ENCODE assay signal across 9 cellular contexts in the genomic region with DNA sequence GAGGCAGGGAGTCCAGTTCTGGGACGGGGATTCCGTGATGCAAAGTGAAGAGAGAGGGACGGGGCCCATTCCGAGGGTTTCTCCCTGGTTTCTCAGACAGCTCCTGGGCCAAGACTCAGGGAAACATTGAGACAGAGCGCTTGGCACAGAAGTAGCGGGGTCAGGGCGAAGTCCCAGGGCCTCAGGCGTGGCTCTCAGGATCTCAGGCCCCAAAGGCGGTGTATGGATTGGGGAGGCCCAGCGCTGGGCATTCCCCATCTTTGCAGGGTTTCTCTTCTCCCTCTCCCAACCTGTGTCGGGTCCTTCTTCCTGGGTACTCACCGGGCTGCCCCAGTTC. TPM values are rescaled to one million over a fixed set of nuclear protein-coding genes. Genes with fewer than 3 reads are reported as not detected.
DNase-seq lines count a peak whose midpoint lies in the region; ATAC-seq and TF ChIP-seq lines count a peak whose summit lies in the region.
"Had no signal": no experiment of that assay in that cellular context is flagged by ENCODE, and none has a peak within 500 bp of the region (broad histone marks: within the 10 kb centered on the region; RNA-seq: fewer than 3 reads in every experiment).

No MANE protein-coding gene starts in this region.

- POLR2A ChIA-PET in HCT116 (lab: Charles Lee): no interaction called here

- TF ChIP-seq RAD21 in HCT116 (IDR thresholded peaks at IDR 0.05; ENCODE audit: low read depth): no peak

- intact Hi-C loops in HCT116 (cut with micrococcal nuclease): no loop called here
- intact Hi-C loops in ascending aorta (cut with DNase I): loop anchor here (5.0 kb wide), 2 partner anchors 54 to 69 kb away; a partner anchor contains a TSS

- DNase-seq in HCT116 (ENCODE audit: low read depth, low spot score) (no peak), ascending aorta (ENCODE audit: low spot score in 2 of 2) (no peak), iPS-NIHi11 (ENCODE audit: low spot score) (peak; percentile 29), smooth muscle cell (lab: John Stamatoyannopoulos, UW; ENCODE audit: unreplicated experiment) (no peak), NOMO-1 treated with dmso at 0.1 percent for 144 hours (lab: John Stamatoyannopoulos, UW; ENCODE audit: unreplicated experiment) (no peak), NCI-H526 treated with DMSO at 0.1 percent for 48 hours (lab: John Stamatoyannopoulos, UW) (no peak)

- H3K4me1 ChIP-seq in HCT116 (ENCODE audit: control insufficient read depth in 1 of 2, insufficient read depth in 2 of 2, low read length in 2 of 2): peaks cover 13 to 29% of the 10 kb centered on the region in 2 experiments
- H3K4me1 ChIP-seq in ascending aorta: no peaks in the 10 kb centered on the region
- H3K4me1 ChIP-seq in smooth muscle cell (ENCODE audit: low read depth): no peaks in the 10 kb centered on the region

- no peak overlapping the region for H2AFZ ChIP-seq in HCT116 (ENCODE audit: low read depth, low read length, poor library complexity, severe bottlenecking)
- H2AFZ ChIP-seq in smooth muscle cell (ENCODE audit: low read depth): peak overlapping the region; percentile 93

- no peaks in the 10 kb centered on the region for H3K9me2 ChIP-seq in HCT116 (ENCODE audit: insufficient read depth)

- no peak overlapping the region for H3K4me3 ChIP-seq in HCT116 (replicated peaks in 1 of 2; ENCODE audit: low read depth in 1 of 2, low read length in 2 of 2)
- peak overlapping the region; percentile 67 to 69 for H3K4me3 ChIP-seq in ascending aorta
- peak overlapping the region; percentile 53 for H3K4me3 ChIP-seq in smooth muscle cell

- CTCF ChIA-PET in HCT116 (lab: Charles Lee): no interaction called here

- no peak overlapping the region for H3K27ac ChIP-seq in HCT116 (ENCODE audit: low read depth, low read length)
- no peak overlapping the region for H3K27ac ChIP-seq in ascending aorta
- peak overlapping the region; percentile 80 for H3K27ac ChIP-seq in smooth muscle cell (ENCODE audit: low read depth)

- H3K79me2 ChIP-seq in HCT116 (ENCODE audit: insufficient read depth, low read length): no peaks in the 10 kb centered on the region
- no peaks in the 10 kb centered on the region for H3K79me2 ChIP-seq in smooth muscle cell (ENCODE audit: low read depth)

- ATAC-seq in HCT116 (no peak), HG02759 (IDR thresholded peaks at IDR 0.05; ENCODE audit: unreplicated experiment) (no peak), GM21825 (IDR thresholded peaks at IDR 0.05; ENCODE audit: unreplicated experiment) (no peak)

- TF ChIP-seq POLR2A in HCT116 (IDR thresholded peaks at IDR 0.05; ENCODE audit: borderline replicate concordance, extremely low read depth, insufficient read depth, insufficient read length): no peak

- BruUV-seq in HCT116 (replicated peaks; lab: Mats Ljungman, UMichigan): no TSS peak

- H3K27me3 ChIP-seq in HCT116 (ENCODE audit: insufficient read depth, low read length) (no peaks in the 10 kb centered on the region), ascending aorta (no peaks in the 10 kb centered on the region), smooth muscle cell (ENCODE audit: low read depth) (peaks cover 47% of the 10 kb centered on the region)

- H3K4me2 ChIP-seq in HCT116 (ENCODE audit: low read length) (peak overlapping the region; percentile 49), smooth muscle cell (peak overlapping the region; percentile 87)

- H3K9ac ChIP-seq in HCT116 (ENCODE audit: low read length) (peak overlapping the region; percentile 36), smooth muscle cell (ENCODE audit: low read depth) (peak overlapping the region; percentile 38)

- no peaks in the 10 kb centered on the region for H3F3A ChIP-seq in smooth muscle cell (ENCODE audit: low read depth)

- H3K36me3 ChIP-seq in HCT116 (ENCODE audit: control insufficient read depth in 1 of 2, insufficient read depth in 2 of 2, low read length in 2 of 2) (no peaks in the 10 kb centered on the region), ascending aorta (no peaks in the 10 kb centered on the region), smooth muscle cell (ENCODE audit: low read depth) (no peaks in the 10 kb centered on the region)

- RAD21 ChIA-PET in HCT116 (lab: Charles Lee; ENCODE audit: low non-redundant PET in 1 of 2, low total read pairs in 2 of 2, uncharacterized antibody in 2 of 2, unreplicated experiment in 2 of 2): interaction anchor here in 1 of 2 experiments (0.5 kb wide), 1 partner anchor 45 kb away, joined by 3 read pairs; no protein-coding TSS in a partner anchor

- H4K20me1 ChIP-seq in HCT116 (ENCODE audit: insufficient read depth) (no peaks in the 10 kb centered on the region), smooth muscle cell (ENCODE audit: low read depth) (no peaks in the 10 kb centered on the region)

- WGBS in smooth muscle cell (ENCODE audit: low lambda C conversion rate): 59% methylated on average over 12 of the region's 12 CpGs

- no peak for TF ChIP-seq CTCF in HCT116 (IDR thresholded peaks at IDR 0.05 in 2 of 3, conservative IDR thresholded peaks at IDR 0.05 in 1 of 3; ENCODE audit: borderline replicate concordance in 1 of 3, insufficient read depth in 1 of 3, low read depth in 2 of 3, low read length in 2 of 3)
- TF ChIP-seq CTCF in ascending aorta (IDR thresholded peaks at IDR 0.05): no peak
- TF ChIP-seq CTCF in smooth muscle cell (IDR thresholded peaks at IDR 0.05; ENCODE audit: borderline replicate concordance, insufficient read depth, poor library complexity, severe bottlenecking): no peak

- no peaks in the 10 kb centered on the region for H3K9me3 ChIP-seq in HCT116 (ENCODE audit: control insufficient read depth in 1 of 2, insufficient read depth in 1 of 2, low read depth in 1 of 2, low read length in 2 of 2)
- no peaks in the 10 kb centered on the region for H3K9me3 ChIP-seq in ascending aorta
- no peaks in the 10 kb centered on the region for H3K9me3 ChIP-seq in smooth muscle cell (replicated peaks; ENCODE audit: low read depth)

TF ChIP-seq in HCT116, 20 proteins besides CTCF, POLR2A, EP300 and RAD21 (continues in another document):
- TF ChIP-seq ELF1 (IDR thresholded peaks at IDR 0.05; ENCODE audit: borderline replicate concordance, low read depth) (no peak), EZH2phosphoT487 (IDR thresholded peaks at IDR 0.05; ENCODE audit: borderline replicate concordance) (no peak), FOSL1 (IDR thresholded peaks at IDR 0.05; ENCODE audit: low read depth) (no peak), EZH2 (IDR thresholded peaks at IDR 0.05) (no peak), CBX3 (IDR thresholded peaks at IDR 0.05; ENCODE audit: low read depth) (no peak), SP1 (IDR thresholded peaks at IDR 0.05; ENCODE audit: low read depth) (no peak), EGR1 (IDR thresholded peaks at IDR 0.05; ENCODE audit: low read depth) (no peak), SIN3A (IDR thresholded peaks at IDR 0.05; ENCODE audit: low read depth) (no peak), ZFX (IDR thresholded peaks at IDR 0.05) (no peak), SRF (IDR thresholded peaks at IDR 0.05; ENCODE audit: low read depth) (no peak), ZNF274 (IDR thresholded peaks at IDR 0.05; ENCODE audit: low read depth, low read length) (no peak), TCF7L2 (IDR thresholded peaks at IDR 0.05; ENCODE audit: borderline replicate concordance, extremely low read depth, insufficient read depth, insufficient read length) (no peak), YY1 (IDR thresholded peaks at IDR 0.05; ENCODE audit: extremely low read depth, insufficient replicate concordance, low read depth, low read length) (no peak), POLR2AphosphoS5 (IDR thresholded peaks at IDR 0.05; ENCODE audit: low read depth, low read length) (no peak), JUND (IDR thresholded peaks at IDR 0.05) (no peak)
- TF ChIP-seq, protein P1, sequence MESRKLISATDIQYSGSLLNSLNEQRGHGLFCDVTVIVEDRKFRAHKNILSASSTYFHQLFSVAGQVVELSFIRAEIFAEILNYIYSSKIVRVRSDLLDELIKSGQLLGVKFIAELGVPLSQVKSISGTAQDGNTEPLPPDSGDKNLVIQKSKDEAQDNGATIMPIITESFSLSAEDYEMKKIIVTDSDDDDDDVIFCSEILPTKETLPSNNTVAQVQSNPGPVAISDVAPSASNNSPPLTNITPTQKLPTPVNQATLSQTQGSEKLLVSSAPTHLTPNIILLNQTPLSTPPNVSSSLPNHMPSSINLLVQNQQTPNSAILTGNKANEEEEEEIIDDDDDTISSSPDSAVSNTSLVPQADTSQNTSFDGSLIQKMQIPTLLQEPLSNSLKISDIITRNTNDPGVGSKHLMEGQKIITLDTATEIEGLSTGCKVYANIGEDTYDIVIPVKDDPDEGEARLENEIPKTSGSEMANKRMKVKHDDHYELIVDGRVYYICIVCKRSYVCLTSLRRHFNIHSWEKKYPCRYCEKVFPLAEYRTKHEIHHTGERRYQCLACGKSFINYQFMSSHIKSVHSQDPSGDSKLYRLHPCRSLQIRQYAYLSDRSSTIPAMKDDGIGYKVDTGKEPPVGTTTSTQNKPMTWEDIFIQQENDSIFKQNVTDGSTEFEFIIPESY (IDR thresholded peaks at IDR 0.05; ENCODE audit: extremely low read depth, insufficient replicate concordance, low read length): no peak
- TF ChIP-seq, protein P2, sequence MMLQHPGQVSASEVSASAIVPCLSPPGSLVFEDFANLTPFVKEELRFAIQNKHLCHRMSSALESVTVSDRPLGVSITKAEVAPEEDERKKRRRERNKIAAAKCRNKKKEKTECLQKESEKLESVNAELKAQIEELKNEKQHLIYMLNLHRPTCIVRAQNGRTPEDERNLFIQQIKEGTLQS (IDR thresholded peaks at IDR 0.05): no peak

RNA-seq across cellular contexts. Expression of a gene that starts 35.9 kb away (rescaled TPM):
- total RNA-seq in HCT116 (2021; ENCODE audit: unreplicated experiment) (not detected), ascending aorta (not detected), smooth muscle cell (0.22 and 0.36 TPM in 2 replicates)
- polyA plus RNA-seq in HCT116 (2012): 0.11 TPM in 1 of 2 replicates, not detected in the other
- 1.7 and 3.5 TPM in 2 replicates for polyA plus RNA-seq in smooth muscle cell
- total RNA-seq: lung microvascular endothelial cell had no signal

Comparison
In these comparisons a context has a peak if more than half of its experiments do, and no peak if none do; other contexts are left out.
1. H3K4me3 ChIP-seq: peak in ascending aorta (2 of 2) and smooth muscle cell (single experiment); none in HCT116 (0 of 2).